Comparison of ENCODE assay signal across 1 cellular context in genomic region chr15:58331903-58332675, GRCh38.
A peak's percentile ranks its signal among the peaks of the same experiment; 100 is the strongest.
TF ChIP-seq lines count a peak whose summit lies in the region.

No MANE protein-coding gene starts in this region.

TF ChIP-seq in HepG2, 621 proteins besides CTCF, POLR2A, EP300 and RAD21 (continued from another document):
- TF ChIP-seq ZHX2 (IDR thresholded peaks at IDR 0.05; ENCODE audit: low read depth) (0 out of 2 replicates have a peak, but pooled peaks have one; percentile 29), ZHX2 (CRISPR knock-in tag; IDR thresholded peaks at IDR 0.05; ENCODE audit: borderline replicate concordance) (no peak), SP5 (CRISPR knock-in tag; IDR thresholded peaks at IDR 0.05; ENCODE audit: borderline replicate concordance, low read depth) (0 out of 2 replicates have a peak, but pooled peaks have one; percentile 13), HDAC6 (IDR thresholded peaks at IDR 0.05; ENCODE audit: low read depth, low read length) (no peak), MNT (IDR thresholded peaks at IDR 0.05) (peak; percentile 42; the same call in 1 of the 2 replicates), ZNF256 (CRISPR knock-in tag; conservative IDR thresholded peaks at IDR 0.05) (no peak), HCFC1 (IDR thresholded peaks at IDR 0.05; ENCODE audit: low read depth, low read length) (peak; percentile 23; the same call in 1 of the 2 replicates), AHR (CRISPR knock-in tag; IDR thresholded peaks at IDR 0.05) (no peak), FOXA3 (CRISPR knock-in tag; IDR thresholded peaks at IDR 0.05) (peak; percentile 87), ATF3 (CRISPR knock-in tag; IDR thresholded peaks at IDR 0.05) (peak; percentile 97), POLR2G (IDR thresholded peaks at IDR 0.05; ENCODE audit: low read depth, low read length) (peak; percentile 66), IRF9 (CRISPR knock-in tag; IDR thresholded peaks at IDR 0.05; ENCODE audit: borderline replicate concordance) (peak; percentile 22; the same call in 1 of the 2 replicates), ZNF275 (CRISPR knock-in tag; IDR thresholded peaks at IDR 0.05; ENCODE audit: borderline replicate concordance) (no peak), ZNF230 (CRISPR knock-in tag; IDR thresholded peaks at IDR 0.05) (no peak), JUN (CRISPR knock-in tag; IDR thresholded peaks at IDR 0.05) (peak; percentile 88), HDAC2 (CRISPR knock-in tag; IDR thresholded peaks at IDR 0.05) (peak; percentile 60; the same call in 1 of the 2 replicates), ZFX (CRISPR knock-in tag; IDR thresholded peaks at IDR 0.05; ENCODE audit: low read depth) (peak; percentile 81), CHD4 (IDR thresholded peaks at IDR 0.05; ENCODE audit: borderline replicate concordance, low read length) (no peak), WIZ (CRISPR knock-in tag; IDR thresholded peaks at IDR 0.05) (peak; percentile 23; the same call in 1 of the 2 replicates), NFE2L2 (IDR thresholded peaks at IDR 0.05; ENCODE audit: low read length) (peak; percentile 53; the same call in 1 of the 2 replicates), NFYB (CRISPR knock-in tag; IDR thresholded peaks at IDR 0.05) (peak; percentile 46; the same call in 1 of the 2 replicates), SNAPC4 (CRISPR knock-in tag; IDR thresholded peaks at IDR 0.05) (peak; percentile 98), SIX4 (CRISPR knock-in tag; IDR thresholded peaks at IDR 0.05) (0 out of 2 replicates have a peak, but pooled peaks have one; percentile 16), ELF1 (CRISPR knock-in tag; IDR thresholded peaks at IDR 0.05) (peak; percentile 62), IRF2 (CRISPR knock-in tag; IDR thresholded peaks at IDR 0.05) (peak; percentile 55; the same call in 1 of the 2 replicates), MAFG (CRISPR knock-in tag; IDR thresholded peaks at IDR 0.05) (peak; percentile 54; the same call in 1 of the 2 replicates), CENPX (CRISPR knock-in tag; IDR thresholded peaks at IDR 0.05) (no peak), RFX1 (IDR thresholded peaks at IDR 0.05) (peak; percentile 91), ZNF792 (CRISPR knock-in tag; IDR thresholded peaks at IDR 0.05) (peak; percentile 50), ZNF609 (CRISPR knock-in tag; IDR thresholded peaks at IDR 0.05; ENCODE audit: borderline replicate concordance) (0 out of 2 replicates have a peak, but pooled peaks have one; percentile 24)
